In the genomic region with DNA sequence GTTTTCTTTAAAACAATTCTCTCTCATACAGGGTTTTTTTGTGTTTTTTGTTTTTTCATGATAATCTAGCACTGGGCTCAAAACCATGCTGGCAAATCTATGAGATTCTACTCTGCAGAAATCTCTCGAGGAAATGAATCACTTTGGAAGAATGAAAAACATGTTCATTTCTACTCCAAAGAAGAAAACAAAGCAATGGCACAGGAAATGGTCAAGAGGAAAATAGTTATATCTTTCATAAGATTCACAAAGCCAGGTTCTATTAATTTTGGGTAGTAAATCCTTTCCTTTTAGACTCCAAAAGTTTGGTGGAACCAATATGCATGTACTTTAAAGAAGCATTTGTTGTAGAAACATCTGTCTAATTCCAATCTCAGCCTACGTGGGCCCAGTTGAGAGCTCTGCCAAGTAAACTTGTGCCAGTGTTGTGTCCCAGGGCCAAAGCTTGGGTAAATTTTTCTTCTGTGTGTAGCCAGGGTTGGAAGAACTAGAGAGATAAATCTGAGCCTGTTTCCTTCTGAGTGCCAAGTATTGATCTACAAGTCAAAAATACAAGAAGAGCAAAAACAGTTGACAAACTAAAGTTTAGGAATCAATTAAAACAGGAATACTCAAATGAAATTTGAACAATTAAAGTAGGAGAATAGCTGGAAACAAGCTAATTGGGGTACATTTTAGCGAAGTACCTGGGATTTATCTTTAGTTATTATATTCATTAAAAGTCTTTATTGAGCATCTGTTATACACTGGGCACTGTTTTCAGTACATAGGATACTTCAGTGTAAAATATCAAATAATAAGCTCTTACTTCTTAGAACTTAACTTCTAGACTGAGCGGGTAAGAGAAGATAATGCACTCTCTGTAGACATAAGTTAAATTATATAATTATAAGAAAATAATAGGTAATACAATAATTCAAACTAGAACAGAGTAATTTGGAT, we compare ENCODE assay signal across 1 cellular context.
TF ChIP-seq lines count a peak whose summit lies in the region.

No MANE protein-coding gene starts in this region.

TF ChIP-seq in SK-N-SH, 30 proteins besides CTCF, POLR2A, EP300 and RAD21 (continued from another document):
- TF ChIP-seq REST (IDR thresholded peaks at IDR 0.05; ENCODE audit: low read depth, low read length) (no peak), RXRA (IDR thresholded peaks at IDR 0.05; ENCODE audit: borderline replicate concordance, low read depth) (peak; percentile 30; the same call in 1 of the 2 replicates), YY1 (IDR thresholded peaks at IDR 0.05; ENCODE audit: low read depth) (no peak), TAF1 (IDR thresholded peaks at IDR 0.05; ENCODE audit: borderline replicate concordance, low read depth, low read length) (no peak), IRF3 (IDR thresholded peaks at IDR 0.05; ENCODE audit: low read depth, low read length) (no peak), ELF1 (IDR thresholded peaks at IDR 0.05) (peak; percentile 27; the same call in 1 of the 2 replicates), SMC3 (IDR thresholded peaks at IDR 0.05; ENCODE audit: low read depth, low read length) (no peak), MXI1 (IDR thresholded peaks at IDR 0.05; ENCODE audit: low read depth, low read length) (no peak), GATA2 (CRISPR knock-in tag; IDR thresholded peaks at IDR 0.05) (no peak), SIN3A (IDR thresholded peaks at IDR 0.05; ENCODE audit: borderline replicate concordance, low read depth, low read length) (no peak), TCF12 (IDR thresholded peaks at IDR 0.05) (peak; percentile 85), GABPA (IDR thresholded peaks at IDR 0.05; ENCODE audit: low read depth) (0 out of 2 replicates have a peak, but pooled peaks have one; percentile 29), CHD2 (IDR thresholded peaks at IDR 0.05; ENCODE audit: low read length, partially characterized antibody) (no peak), RFX5 (IDR thresholded peaks at IDR 0.05; ENCODE audit: low read length) (no peak), FOSL2 (IDR thresholded peaks at IDR 0.05; ENCODE audit: borderline replicate concordance, low read depth) (peak; percentile 82)
- TF ChIP-seq, protein P1, sequence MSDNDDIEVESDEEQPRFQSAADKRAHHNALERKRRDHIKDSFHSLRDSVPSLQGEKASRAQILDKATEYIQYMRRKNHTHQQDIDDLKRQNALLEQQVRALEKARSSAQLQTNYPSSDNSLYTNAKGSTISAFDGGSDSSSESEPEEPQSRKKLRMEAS (IDR thresholded peaks at IDR 0.05; ENCODE audit: low read depth) = peak; percentile 59
- TF ChIP-seq, protein P2, sequence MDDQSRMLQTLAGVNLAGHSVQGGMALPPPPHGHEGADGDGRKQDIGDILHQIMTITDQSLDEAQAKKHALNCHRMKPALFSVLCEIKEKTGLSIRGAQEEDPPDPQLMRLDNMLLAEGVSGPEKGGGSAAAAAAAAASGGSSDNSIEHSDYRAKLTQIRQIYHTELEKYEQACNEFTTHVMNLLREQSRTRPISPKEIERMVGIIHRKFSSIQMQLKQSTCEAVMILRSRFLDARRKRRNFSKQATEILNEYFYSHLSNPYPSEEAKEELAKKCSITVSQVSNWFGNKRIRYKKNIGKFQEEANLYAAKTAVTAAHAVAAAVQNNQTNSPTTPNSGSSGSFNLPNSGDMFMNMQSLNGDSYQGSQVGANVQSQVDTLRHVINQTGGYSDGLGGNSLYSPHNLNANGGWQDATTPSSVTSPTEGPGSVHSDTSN (IDR thresholded peaks at IDR 0.05) = no peak; the same call in 1 of the 2 replicates
